Comparison of ENCODE assay signal across 8 cellular contexts in the genomic region with DNA sequence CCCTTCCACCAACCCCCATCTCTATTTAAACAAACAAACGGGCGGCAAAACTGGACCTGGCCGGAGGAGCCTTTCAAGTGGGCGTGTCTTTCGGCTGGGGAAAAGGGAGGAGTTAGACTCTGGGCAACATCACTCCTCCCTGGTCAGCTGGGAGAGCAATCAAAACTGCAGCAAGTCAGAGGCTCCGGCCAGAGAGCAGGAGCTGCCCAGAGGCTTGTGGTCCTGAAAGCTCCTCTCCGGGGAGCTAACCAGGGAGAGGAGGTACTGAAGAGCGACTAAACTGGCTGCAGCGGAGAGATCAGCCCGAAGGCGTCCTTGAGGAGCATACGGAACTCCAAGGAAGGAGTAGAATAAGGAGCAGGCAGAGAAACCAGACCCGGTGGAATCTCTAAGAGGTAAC. TPM values are rescaled to one million over a fixed set of nuclear protein-coding genes. Genes with fewer than 3 reads are reported as not detected.
A peak's percentile ranks its signal among the peaks of the same experiment; 100 is the strongest.
DNase-seq lines count a peak whose midpoint lies in the region; ATAC-seq and TF ChIP-seq lines count a peak whose summit lies in the region.

A gene with protein sequence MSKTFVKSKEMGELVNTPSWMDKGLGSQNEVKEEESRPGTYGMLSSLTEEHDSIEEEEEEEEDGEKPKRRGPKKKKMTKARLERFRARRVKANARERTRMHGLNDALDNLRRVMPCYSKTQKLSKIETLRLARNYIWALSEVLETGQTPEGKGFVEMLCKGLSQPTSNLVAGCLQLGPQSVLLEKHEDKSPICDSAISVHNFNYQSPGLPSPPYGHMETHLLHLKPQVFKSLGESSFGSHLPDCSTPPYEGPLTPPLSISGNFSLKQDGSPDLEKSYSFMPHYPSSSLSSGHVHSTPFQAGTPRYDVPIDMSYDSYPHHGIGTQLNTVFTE (plus strand): TSS at position 191 of the 400 bp plus-strand sequence. CDS start 6,466 bp downstream, outside the sequence.

- no peaks in the 10 kb centered on the region for H3K9me3 ChIP-seq in tibial artery

- peaks cover 30 to 47% of the 10 kb centered on the region in 2 donors for H3K27me3 Mint-ChIP-seq in T-cell

- POLR2A ChIA-PET in T-cell (lab: Charles Lee): no interaction called here

- CTCF ChIA-PET in T-cell (lab: Charles Lee): no interaction called here

- H3K27ac Mint-ChIP-seq in T-cell: no peak within 1 kb of the TSS

- ATAC-seq in T-cell (replicated peaks in 1 of 4): peak in 3 of 4 experiments; percentile 52 to 67 (median 53)

- H3K36me3 Mint-ChIP-seq in T-cell: no peaks in the 10 kb centered on the region

- intact Hi-C loops in tibial artery (cut with DNase I; ENCODE audit: low total_unique reads): no loop called here

- H3K27me3 ChIP-seq in tibial artery: peaks cover 0 to 12% of the 10 kb centered on the region in 2 donors

- no peak for TF ChIP-seq CTCF in fibroblast of villous mesenchyme (IDR thresholded peaks at IDR 0.05; ENCODE audit: insufficient read depth, low read depth, low read length)
- no peak for TF ChIP-seq CTCF in tibial artery (IDR thresholded peaks at IDR 0.05)

- H3K36me3 ChIP-seq in tibial artery: no peaks in the 10 kb centered on the region

- H3K27ac ChIP-seq in tibial artery: no peak within 1 kb of the TSS

- H3K4me3 Mint-ChIP-seq in T-cell: no peak within 1 kb of the TSS

- H3K4me3 ChIP-seq in fibroblast of villous mesenchyme (ENCODE audit: low read depth, low read length): no peak within 1 kb of the TSS
- no peak within 1 kb of the TSS for H3K4me3 ChIP-seq in tibial artery

- no peaks in the 10 kb centered on the region for H3K4me1 ChIP-seq in tibial artery

- peaks cover 7 to 9% (median 8%) of the 10 kb centered on the region in 3 donors for H3K4me1 Mint-ChIP-seq in T-cell

- DNase-seq in DMS 273 treated with DMSO at 0.1 percent for 48 hours (lab: John Stamatoyannopoulos, UW): peak; percentile 54
- peak; percentile 11 for DNase-seq in HPDE6-E6E7 (ENCODE audit: extremely low spot score)
- DNase-seq in T-cell: peak in 22 of 34 experiments; percentile 2 to 35 (median 14)
- DNase-seq in fibroblast of villous mesenchyme (ENCODE audit: low read depth): peak; percentile 53
- DNase-seq in occipital lobe (lab: John Stamatoyannopoulos, UW): peak; percentile 4
- no peak for DNase-seq in NCI-H1105 treated with DMSO at 0.1 percent for 48 hours (lab: John Stamatoyannopoulos, UW)
- DNase-seq in tibial artery: no peak
- no peak for DNase-seq in germinal center (ENCODE audit: low spot score)

- no peaks in the 10 kb centered on the region for H3K9me3 Mint-ChIP-seq in T-cell

RNA-seq across cellular contexts. Expression of the gene that starts here (rescaled TPM):
- total RNA-seq in T-cell: under 1 TPM in 1 of 5 donors, not detected in 4; 0.06 TPM
- total RNA-seq in fibroblast of villous mesenchyme: not detected in 2 replicates
- 3.9 TPM for total RNA-seq in occipital lobe

Comparison
In these comparisons a context has a peak if more than half of its experiments do, and no peak if none do; other contexts are left out.
1. Peak in DNase-seq and ATAC-seq in T-cell; RNA of the gene not detected or under 1 TPM.
2. Peak in DNase-seq in fibroblast of villous mesenchyme; RNA of the gene not detected or under 1 TPM.
3. DNase-seq: peak in DMS 273 treated with DMSO at 0.1 percent for 48 hours (single experiment), HPDE6-E6E7 (single experiment) and occipital lobe (single experiment); none in NCI-H1105 treated with DMSO at 0.1 percent for 48 hours (single experiment), tibial artery (0 of 2) and germinal center (single experiment).